In genomic region chr12:105659355-105660075, GRCh38 we compare ENCODE assay signal across 11 cellular contexts.
A peak's percentile ranks its signal among the peaks of the same experiment; 100 is the strongest.
DNase-seq lines count a peak whose midpoint lies in the region; TF ChIP-seq lines count a peak whose summit lies in the region.
"Had no signal": no experiment of that assay in that cellular context is flagged by ENCODE, and none has a peak within 500 bp of the region (broad histone marks: within the 10 kb centered on the region; RNA-seq: fewer than 3 reads in every experiment).

No MANE protein-coding gene starts in this region.

- DNase-seq in RWPE1 (ENCODE audit: low spot score): peak; percentile 49
- peak; percentile 81 for DNase-seq in myocyte (ENCODE audit: low read depth)
- peak; percentile 28 to 44 for DNase-seq in tibial nerve (ENCODE audit: low spot score in 2 of 2)
- no peak for DNase-seq in WERI-Rb-1
- no peak for DNase-seq in central memory CD4-positive, alpha-beta T cell
- DNase-seq in DMS153 treated with DMSO at 0.1 percent for 48 hours (lab: John Stamatoyannopoulos, UW; ENCODE audit: unreplicated experiment): no peak
- DNase-seq: CD4-positive, CD25-positive, alpha-beta regulatory T cell; HCEC 1CT; stimulated activated naive CD4-positive, alpha-beta T cell; T-cell had no signal

- H3K4me3 ChIP-seq in esophagus (ENCODE audit: low read depth in 1 of 2, low read length in 2 of 2) (no peak overlapping the region), tibial nerve (no peak overlapping the region), WERI-Rb-1 (ENCODE audit: low read depth, low read length) (no peak overlapping the region)

- H3K9me3 ChIP-seq in esophagus (ENCODE audit: control insufficient read depth in 2 of 2, insufficient read depth in 1 of 2, low read depth in 1 of 2, low read length in 1 of 2) (no peaks in the 10 kb centered on the region), tibial nerve (no peaks in the 10 kb centered on the region), WERI-Rb-1 (ENCODE audit: severe bottlenecking) (no peaks in the 10 kb centered on the region)

- no peak for TF ChIP-seq POLR2A in tibial nerve (IDR thresholded peaks at IDR 0.05)

- H3K27me3 ChIP-seq in esophagus (ENCODE audit: control insufficient read depth in 1 of 2, insufficient read depth in 2 of 2, low read length in 2 of 2) (no peaks in the 10 kb centered on the region), tibial nerve (no peaks in the 10 kb centered on the region), WERI-Rb-1 (ENCODE audit: insufficient read depth, low read depth, severe bottlenecking) (no peaks in the 10 kb centered on the region)

- H3K4me1 ChIP-seq in esophagus (ENCODE audit: control insufficient read depth in 2 of 2, insufficient read depth in 2 of 2, low read length in 1 of 2) (no peaks in the 10 kb centered on the region), tibial nerve (peaks cover 0 to 33% (median 0%) of the 10 kb centered on the region in 4 donors)

- POLR2A ChIA-PET in RWPE1 (lab: Yijun Ruan, JAX; ENCODE audit: low non-redundant PET): no interaction called here

- H3K27ac ChIP-seq in RWPE1 (peak overlapping the region; percentile 90), esophagus (ENCODE audit: low read depth in 2 of 2, low read length in 1 of 2) (peak overlapping the region; percentile 75 to 79), tibial nerve (peak overlapping the region in 3 of 4 donors; percentile 1 to 78 (median 73)), WERI-Rb-1 (no peak overlapping the region)

- H3K36me3 ChIP-seq in esophagus (ENCODE audit: control insufficient read depth in 2 of 2, insufficient read depth in 2 of 2, low read length in 1 of 2): no peaks in the 10 kb centered on the region
- no peaks in the 10 kb centered on the region for H3K36me3 ChIP-seq in tibial nerve
- H3K36me3 ChIP-seq in WERI-Rb-1: no peaks in the 10 kb centered on the region

- TF ChIP-seq CTCF in RWPE1 (conservative IDR thresholded peaks at IDR 0.05; ENCODE audit: low read depth): no peak
- no peak for TF ChIP-seq CTCF in tibial nerve (IDR thresholded peaks at IDR 0.05)
- TF ChIP-seq CTCF in WERI-Rb-1 (IDR thresholded peaks at IDR 0.05; ENCODE audit: low read depth, low read length): no peak

- peak in 1 of 2 donors; percentile 66 for TF ChIP-seq EP300 in tibial nerve (IDR thresholded peaks at IDR 0.05)

- CTCF ChIA-PET in RWPE1 (lab: Yijun Ruan, JAX): interaction anchor here (0.6 kb wide), 1 partner anchor 243 kb away, joined by 3 read pairs; no protein-coding TSS in a partner anchor

- 33 to 38% methylated on average over 2 of the region's 2 CpGs for WGBS in esophagus, 2 donors
- 30 to 32% methylated on average over 2 of the region's 2 CpGs for WGBS in tibial nerve, 2 donors

Comparison
In these comparisons a context has a peak if more than half of its experiments do, and no peak if none do; other contexts are left out.
1. DNase-seq: peak in RWPE1 (single experiment), myocyte (single experiment) and tibial nerve (2 of 2); none in WERI-Rb-1 (single experiment), central memory CD4-positive, alpha-beta T cell (single experiment) and DMS153 treated with DMSO at 0.1 percent for 48 hours (single experiment).